ENCODE assay signal across 8 cellular contexts in genomic region chr6:159762681-159763293, GRCh38. TPM values are rescaled to one million over a fixed set of nuclear protein-coding genes. Genes with fewer than 3 reads are reported as not detected.
DNase-seq lines count a peak whose midpoint lies in the region; ATAC-seq, FAIRE-seq and TF ChIP-seq lines count a peak whose summit lies in the region.

No MANE protein-coding gene starts in this region.

- TF ChIP-seq CTCF in foreskin fibroblast (IDR thresholded peaks at IDR 0.05; ENCODE audit: low read depth, low read length) (no peak), osteocyte (IDR thresholded peaks at IDR 0.05) (no peak)

- POLR2A ChIA-PET in activated CD4-positive, alpha-beta T cell treated with anti-CD3 and anti-CD28 coated beads for 36 hours (lab: Charles Lee) = interaction anchor here (4.3 kb wide), 1 partner anchor 26 kb away, joined by 24 read pairs; the partner anchor contains the start of gene TCP1
- POLR2A ChIA-PET in activated CD4-positive, alpha-beta memory T cell treated with anti-CD3 and anti-CD28 coated beads for 36 hours (lab: Charles Lee) = interaction anchor here (1.5 to 1.6 kb wide), 2 partner anchors 27 to 36 kb away, joined by 3 to 7 read pairs; partner anchors contain the start of gene TCP1

- H3K27me3 Mint-ChIP-seq in activated CD4-positive, alpha-beta T cell treated with anti-CD3 and anti-CD28 coated beads for 36 hours = no peaks in the 10 kb centered on the region
- H3K27me3 Mint-ChIP-seq in activated CD4-positive, alpha-beta memory T cell treated with anti-CD3 and anti-CD28 coated beads for 36 hours = no peaks in the 10 kb centered on the region
- H3K27me3 Mint-ChIP-seq in osteocyte (ENCODE audit: unreplicated experiment) = no peaks in the 10 kb centered on the region

- H3K27ac Mint-ChIP-seq in activated CD4-positive, alpha-beta T cell treated with anti-CD3 and anti-CD28 coated beads for 36 hours = peak overlapping the region; percentile 95
- peak overlapping the region; percentile 98 for H3K27ac Mint-ChIP-seq in activated CD4-positive, alpha-beta memory T cell treated with anti-CD3 and anti-CD28 coated beads for 36 hours
- H3K27ac Mint-ChIP-seq in osteocyte (ENCODE audit: unreplicated experiment) = peak overlapping the region; percentile 98

- peaks cover 55% of the 10 kb centered on the region for H3K36me3 Mint-ChIP-seq in activated CD4-positive, alpha-beta T cell treated with anti-CD3 and anti-CD28 coated beads for 36 hours (ENCODE audit: low read depth)
- H3K36me3 Mint-ChIP-seq in activated CD4-positive, alpha-beta memory T cell treated with anti-CD3 and anti-CD28 coated beads for 36 hours = peaks cover 42% of the 10 kb centered on the region
- peaks cover 13% of the 10 kb centered on the region for H3K36me3 Mint-ChIP-seq in osteocyte (ENCODE audit: unreplicated experiment)

- CTCF ChIA-PET in activated CD4-positive, alpha-beta T cell treated with anti-CD3 and anti-CD28 coated beads for 36 hours (lab: Charles Lee) = interaction anchor here (0.6 kb wide), 1 partner anchor 32 kb away, joined by 3 read pairs; no protein-coding TSS in a partner anchor
- CTCF ChIA-PET in activated CD4-positive, alpha-beta memory T cell treated with anti-CD3 and anti-CD28 coated beads for 36 hours (lab: Charles Lee) = interaction anchor here (1.2 kb wide), 1 partner anchor 83 kb away, joined by 3 read pairs; no protein-coding TSS in a partner anchor

- H3K9me3 Mint-ChIP-seq in activated CD4-positive, alpha-beta T cell treated with anti-CD3 and anti-CD28 coated beads for 36 hours (ENCODE audit: low read depth) = no peaks in the 10 kb centered on the region
- H3K9me3 Mint-ChIP-seq in activated CD4-positive, alpha-beta memory T cell treated with anti-CD3 and anti-CD28 coated beads for 36 hours = no peaks in the 10 kb centered on the region
- H3K9me3 Mint-ChIP-seq in osteocyte (ENCODE audit: unreplicated experiment) = no peaks in the 10 kb centered on the region

- peaks cover 28% of the 10 kb centered on the region for H3K4me1 Mint-ChIP-seq in activated CD4-positive, alpha-beta T cell treated with anti-CD3 and anti-CD28 coated beads for 36 hours
- H3K4me1 Mint-ChIP-seq in activated CD4-positive, alpha-beta memory T cell treated with anti-CD3 and anti-CD28 coated beads for 36 hours (ENCODE audit: low read depth) = peaks cover 45% of the 10 kb centered on the region
- H3K4me1 Mint-ChIP-seq in osteocyte (ENCODE audit: unreplicated experiment) = peaks cover 25% of the 10 kb centered on the region

- DNase-seq in activated CD4-positive, alpha-beta T cell treated with anti-CD3 and anti-CD28 coated beads for 36 hours = peak; percentile 42
- DNase-seq in activated CD4-positive, alpha-beta T cell treated with anti-CD3 and anti-CD28 coated beads for 4 hours = no peak
- peak; percentile 42 for DNase-seq in activated CD4-positive, alpha-beta memory T cell treated with anti-CD3 and anti-CD28 coated beads for 36 hours
- DNase-seq in foreskin fibroblast (no peak), osteocyte (ENCODE audit: extremely low spot score, unreplicated experiment) (no peak), RCC 7860 (ENCODE audit: low spot score) (no peak)

- intact Hi-C loops in activated CD4-positive, alpha-beta T cell treated with anti-CD3 and anti-CD28 coated beads for 36 hours (cut with DNase I, micrococcal nuclease) = loop anchor here (1.0 kb wide), 4 partner anchors 27 to 206 kb away; partner anchors contain the start of genes TCP1 (in 2 of the 2), SOD2 (in 1 of the 2) and WTAP (in 1 of the 2)
- intact Hi-C loops in activated CD4-positive, alpha-beta memory T cell treated with anti-CD3 and anti-CD28 coated beads for 36 hours (cut with micrococcal nuclease) = loop anchor here (1.0 kb wide), 3 partner anchors 27 to 71 kb away; partner anchors contain the start of genes TCP1 and WTAP

- H3K4me3 Mint-ChIP-seq in activated CD4-positive, alpha-beta T cell treated with anti-CD3 and anti-CD28 coated beads for 36 hours = peak overlapping the region; percentile 95
- peak overlapping the region; percentile 98 for H3K4me3 Mint-ChIP-seq in activated CD4-positive, alpha-beta memory T cell treated with anti-CD3 and anti-CD28 coated beads for 36 hours
- peak overlapping the region; percentile 92 for H3K4me3 Mint-ChIP-seq in osteocyte (ENCODE audit: unreplicated experiment)

- no peak for FAIRE-seq in RCC 7860 (lab: Jason Lieb, UNC)

- ATAC-seq in activated CD4-positive, alpha-beta T cell treated with anti-CD3 and anti-CD28 coated beads for 36 hours = no peak
- ATAC-seq in HG03378 (IDR thresholded peaks at IDR 0.05; ENCODE audit: unreplicated experiment) (peak; percentile 17), GM19463 (IDR thresholded peaks at IDR 0.05; ENCODE audit: unreplicated experiment) (no peak)

- peak overlapping the region; percentile 59 to 78 for H3K4me3 ChIP-seq in foreskin fibroblast (ENCODE audit: low read depth in 1 of 2, low read length in 2 of 2)

RNA-seq across cellular contexts. Expression of gene ACAT2, which starts 0.9 kb away (rescaled TPM):
- total RNA-seq in activated CD4-positive, alpha-beta T cell treated with anti-CD3 and anti-CD28 coated beads for 36 hours = 10 to 100 TPM; 55.0 to 82.1 TPM
- 100 to 1,000 TPM; 115 to 116 TPM for total RNA-seq in activated CD4-positive, alpha-beta memory T cell treated with anti-CD3 and anti-CD28 coated beads for 36 hours
- total RNA-seq in osteocyte = 21.3 and 22.4 TPM in 2 replicates

RNA-seq across cellular contexts. Expression of gene TCP1, which starts 26.6 kb away (rescaled TPM):
- total RNA-seq in activated CD4-positive, alpha-beta T cell treated with anti-CD3 and anti-CD28 coated beads for 36 hours = 100 to 1,000 TPM; 358 to 496 TPM
- total RNA-seq in activated CD4-positive, alpha-beta memory T cell treated with anti-CD3 and anti-CD28 coated beads for 36 hours = 100 to 1,000 TPM; 429 to 438 TPM
- 167 and 173 TPM in 2 replicates for total RNA-seq in osteocyte

RNA-seq across cellular contexts. Expression of gene MRPL18, which starts 27.5 kb away (rescaled TPM):
- total RNA-seq in activated CD4-positive, alpha-beta T cell treated with anti-CD3 and anti-CD28 coated beads for 36 hours = 10 to 100 TPM; 83.7 to 84.4 TPM
- total RNA-seq in activated CD4-positive, alpha-beta memory T cell treated with anti-CD3 and anti-CD28 coated beads for 36 hours = 10 to 100 TPM; 84.6 to 89.9 TPM
- 47.1 and 47.3 TPM in 2 replicates for total RNA-seq in osteocyte

RNA-seq across cellular contexts. Expression of gene WTAP, which starts 35.5 kb away (rescaled TPM):
- 10 to 100 TPM; 87.2 to 91.5 TPM for total RNA-seq in activated CD4-positive, alpha-beta T cell treated with anti-CD3 and anti-CD28 coated beads for 36 hours
- 10 to 100 TPM; 87.6 to 90.2 TPM for total RNA-seq in activated CD4-positive, alpha-beta memory T cell treated with anti-CD3 and anti-CD28 coated beads for 36 hours
- 82.3 and 83.7 TPM in 2 replicates for total RNA-seq in osteocyte

RNA-seq across cellular contexts. Expression of gene PNLDC1, which starts 37.3 kb away (rescaled TPM):
- total RNA-seq in activated CD4-positive, alpha-beta T cell treated with anti-CD3 and anti-CD28 coated beads for 36 hours = under 1 TPM; 0.11 TPM
- under 1 TPM; 0.29 to 0.31 TPM for total RNA-seq in activated CD4-positive, alpha-beta memory T cell treated with anti-CD3 and anti-CD28 coated beads for 36 hours
- total RNA-seq in osteocyte = not detected in 2 replicates

Comparison
In these comparisons a context has a peak if more than half of its experiments do, and no peak if none do; other contexts are left out.
1. DNase-seq: peak in activated CD4-positive, alpha-beta T cell treated with anti-CD3 and anti-CD28 coated beads for 36 hours (single experiment) and activated CD4-positive, alpha-beta memory T cell treated with anti-CD3 and anti-CD28 coated beads for 36 hours (single experiment); none in activated CD4-positive, alpha-beta T cell treated with anti-CD3 and anti-CD28 coated beads for 4 hours (0 of 2), foreskin fibroblast (0 of 2), osteocyte (single experiment) and RCC 7860 (single experiment).
2. Peak in every context shown above with its lines, with median percentiles within 50 percentile points of each other: H3K27ac Mint-ChIP-seq and H3K4me3 Mint-ChIP-seq.